8 cellular contexts compared by ENCODE assay signal in genomic region chr14:51978566-51979398, GRCh38. TPM values are rescaled to one million over a fixed set of nuclear protein-coding genes. Genes with fewer than 3 reads are reported as not detected.
DNase-seq lines count a peak whose midpoint lies in the region; ATAC-seq, FAIRE-seq and TF ChIP-seq lines count a peak whose summit lies in the region.

No MANE protein-coding gene starts in this region.

- TF ChIP-seq EP300 in HepG2 (IDR thresholded peaks at IDR 0.05; ENCODE audit: low read depth in 2 of 2, low read length in 2 of 2): no peak
- TF ChIP-seq EP300 in HepG2 (CRISPR knock-in tag; IDR thresholded peaks at IDR 0.05; ENCODE audit: borderline replicate concordance): no peak

- no peak overlapping the region for H3K4me2 ChIP-seq in HepG2 (ENCODE audit: low read depth, low read length)

- no peaks in the 10 kb centered on the region for H3K79me2 ChIP-seq in HepG2 (ENCODE audit: insufficient read depth, low read length)

- H3K4me1 ChIP-seq in HepG2 (ENCODE audit: insufficient read depth, low read length): no peaks in the 10 kb centered on the region

- H2AFZ ChIP-seq in HepG2 (ENCODE audit: low read length): no peak overlapping the region

- ATAC-seq in HG03175 (IDR thresholded peaks at IDR 0.05; ENCODE audit: unreplicated experiment): peak; percentile 60
- ATAC-seq in HepG2: peak; percentile 85
- no peak for ATAC-seq in HG03469 (IDR thresholded peaks at IDR 0.05; ENCODE audit: unreplicated experiment)

- TF ChIP-seq CTCF in choroid plexus epithelial cell (conservative IDR thresholded peaks at IDR 0.05; ENCODE audit: low read depth, low read length) (peak; percentile 95), HepG2 (CRISPR knock-in tag; IDR thresholded peaks at IDR 0.05) (peak; percentile 84)

- H3K9me3 ChIP-seq in HepG2 (ENCODE audit: low read length): no peaks in the 10 kb centered on the region

- peaks cover 0 to 19% of the 10 kb centered on the region in 2 experiments; a peak in 3 of 5 replicates for H3K27me3 ChIP-seq in HepG2 (ENCODE audit: control insufficient read depth in 1 of 2, insufficient read depth in 2 of 2, low read length in 2 of 2)

- H3K36me3 ChIP-seq in HepG2 (replicated peaks in 1 of 2; ENCODE audit: control insufficient read depth in 1 of 2, insufficient read depth in 2 of 2, low read length in 2 of 2): no peaks in the 10 kb centered on the region

- peak; percentile 88 for FAIRE-seq in HepG2 (lab: Jason Lieb, UNC)

- TF ChIP-seq POLR2A in HepG2 (IDR thresholded peaks at IDR 0.05; ENCODE audit: insufficient read depth in 1 of 2, low read depth in 2 of 2, low read length in 2 of 2): no peak

- POLR2A ChIA-PET in HepG2 (lab: Yijun Ruan, JAX): no interaction called here

- peak; percentile 61 for DNase-seq in GM04504 (ENCODE audit: low read depth)
- DNase-seq in NCI-H510A (lab: John Stamatoyannopoulos, UW): peak; percentile 4
- DNase-seq in activated CD4-positive, alpha-beta T cell treated with anti-CD3 and anti-CD28 coated beads for 4 hours: peak; percentile 74 to 88
- DNase-seq in choroid plexus epithelial cell (ENCODE audit: low read depth): peak; percentile 90
- DNase-seq in HepG2 (ENCODE audit: low spot score): peak; percentile 62
- peak; percentile 60 to 77 (median 68) for DNase-seq in stimulated activated CD4-positive, alpha-beta T cell treated with anti-CD3 and anti-CD28 coated beads, TNF-alpha, amount 100 ng/mL, for 1 hour (ENCODE audit: low read depth in 3 of 3, low spot score in 1 of 3)

- no peak overlapping the region for H3K27ac ChIP-seq in HepG2 (ENCODE audit: extremely low read length, insufficient read depth, low read length)

- H3K9ac ChIP-seq in HepG2 (ENCODE audit: insufficient read depth, low read depth, low read length): no peak overlapping the region

- in situ Hi-C loops in HepG2 (cut with HindIII; ENCODE audit: extremely low pct_ligation_motif_present, low pct_unique_long_range_greater_than_20kb): no loop called here

- 18% methylated on average over 13 of the region's 13 CpGs for WGBS in HepG2 (ENCODE audit: low lambda C conversion rate)

- intact Hi-C loops in HepG2 (cut with micrococcal nuclease; ENCODE audit: unreplicated experiment): loop anchor here (1.0 to 2.0 kb wide), 2 partner anchors 11 to 696 kb away; partner anchors contain the start of gene RTRAF

- CTCF ChIA-PET in HepG2 (lab: Yijun Ruan, JAX; ENCODE audit: low intra/inter-chr PET ratio, low total read pairs): interaction anchor here (0.6 kb wide), 2 partner anchors 152 to 698 kb away, joined by 3 to 4 read pairs; no protein-coding TSS in a partner anchor

- no TSS peak for BruUV-seq in HepG2 (replicated peaks; lab: Mats Ljungman, UMichigan)

- no peaks in the 10 kb centered on the region for H4K20me1 ChIP-seq in HepG2 (ENCODE audit: insufficient read depth, low read length)

- TF ChIP-seq RAD21 in HepG2 (CRISPR knock-in tag; IDR thresholded peaks at IDR 0.05): no peak

- no peak overlapping the region for H3K4me3 ChIP-seq in choroid plexus epithelial cell (ENCODE audit: low read depth, low read length)
- no peak overlapping the region for H3K4me3 ChIP-seq in HepG2 (replicated peaks in 1 of 3; ENCODE audit: insufficient read depth in 1 of 3, low read depth in 2 of 3, low read length in 3 of 3)

TF ChIP-seq in HepG2, 621 proteins besides CTCF, POLR2A, EP300 and RAD21:
- TF ChIP-seq TEAD3 (CRISPR knock-in tag; optimal IDR thresholded peaks at IDR 0.05; ENCODE audit: borderline replicate concordance): peak; percentile 14
- TF ChIP-seq ETV5 (CRISPR knock-in tag; IDR thresholded peaks at IDR 0.05; ENCODE audit: borderline replicate concordance): peak; percentile 14; the same call in 1 of the 2 replicates
- TF ChIP-seq BHLHE40 (IDR thresholded peaks at IDR 0.05; ENCODE audit: low read length): no peak
- TF ChIP-seq SMC3 (IDR thresholded peaks at IDR 0.05; ENCODE audit: low read length): peak; percentile 61
- peak; percentile 32; the same call in 1 of the 2 replicates for TF ChIP-seq HNF4A (CRISPR knock-in tag; IDR thresholded peaks at IDR 0.05)
- TF ChIP-seq STAG1 (CRISPR knock-in tag; IDR thresholded peaks at IDR 0.05): peak; percentile 53
- no peak for TF ChIP-seq ZNF564 (CRISPR knock-in tag; IDR thresholded peaks at IDR 0.05)
- TF ChIP-seq RFX1 (IDR thresholded peaks at IDR 0.05): no peak
- peak; percentile 70 for TF ChIP-seq XRCC5 (optimal IDR thresholded peaks at IDR 0.05; ENCODE audit: low read length)

RNA-seq across cellular contexts. Expression of gene RTRAF, which starts 10.6 kb away (rescaled TPM):
- 258 and 374 TPM in 2 replicates for total RNA-seq in HepG2 (2016; rRNA removed; fragmentation: Illumina TruSeq; extraction: Trizol)
- total RNA-seq in HepG2 (2016; cell fraction: cytosol; rRNA removed; fragmentation: Illumina TruSeq; extraction: Trizol; ENCODE audit: low read depth): 42.9 and 47.7 TPM in 2 replicates
- total RNA-seq in HepG2 (2016; cell fraction: insoluble cytoplasmic fraction; rRNA removed; fragmentation: Illumina TruSeq; extraction: Trizol): 255 and 390 TPM in 2 replicates
- 101 TPM in 2 replicates for total RNA-seq in HepG2 (2016; cell fraction: membrane; rRNA removed; fragmentation: Illumina TruSeq; extraction: Trizol)
- total RNA-seq in HepG2 (2016; cell fraction: nucleus; rRNA removed; fragmentation: Illumina TruSeq; extraction: Trizol): 105 and 106 TPM in 2 replicates
- polyA plus RNA-seq in HepG2 (2011; rRNA removed): 118 and 137 TPM in 2 replicates
- polyA plus RNA-seq in HepG2 (2011; cell fraction: cytosol; rRNA removed): 25.5 and 41.9 TPM in 2 replicates
- 11.4 and 17.2 TPM in 2 replicates for polyA plus RNA-seq in HepG2 (2011; cell fraction: nucleus; rRNA removed)
- 154 and 171 TPM in 2 replicates for polyA plus RNA-seq in HepG2 (2012)
- polyA plus RNA-seq in HepG2 (2016; cell fraction: cytosol; fragmentation: Illumina TruSeq; extraction: Trizol; ENCODE audit: low read depth): 42.7 and 48.8 TPM in 2 replicates
- 390 and 432 TPM in 2 replicates for polyA plus RNA-seq in HepG2 (2016; cell fraction: insoluble cytoplasmic fraction; fragmentation: Illumina TruSeq; extraction: Trizol; ENCODE audit: low read depth)
- polyA plus RNA-seq in HepG2 (2016; cell fraction: membrane; fragmentation: Illumina TruSeq; extraction: Trizol; ENCODE audit: low read depth): 75.4 and 87.3 TPM in 2 replicates
- polyA plus RNA-seq in HepG2 (2016; cell fraction: nucleus; fragmentation: Illumina TruSeq; extraction: Trizol; ENCODE audit: insufficient read depth, low read depth): 144 and 145 TPM in 2 replicates
- polyA minus RNA-seq in HepG2 (2011; rRNA and poly(A)+ RNA removed; ENCODE audit: low replicate concordance): 32.5 and 95.8 TPM in 2 replicates
- 80.3 and 89.3 TPM in 2 replicates for polyA minus RNA-seq in HepG2 (2011; cell fraction: cytosol; rRNA and poly(A)+ RNA removed)
- polyA minus RNA-seq in HepG2 (2011; cell fraction: nucleus; rRNA and poly(A)+ RNA removed): 53.6 and 57.8 TPM in 2 replicates

Comparison
In these comparisons a context has a peak if more than half of its experiments do, and no peak if none do; other contexts are left out.
1. DNase-seq: peak in every context shown above with its lines; median percentile 90 in choroid plexus epithelial cell; 81 in activated CD4-positive, alpha-beta T cell treated with anti-CD3 and anti-CD28 coated beads for 4 hours; 68 in stimulated activated CD4-positive, alpha-beta T cell treated with anti-CD3 and anti-CD28 coated beads, TNF-alpha, amount 100 ng/mL, for 1 hour; 62 in HepG2; 61 in GM04504; 4 in NCI-H510A.